14 cellular contexts compared by ENCODE assay signal in genomic region chr4:139659735-139660424, GRCh38.
"Had no signal": no experiment of that assay in that cellular context is flagged by ENCODE, and none has a peak within 500 bp of the region (broad histone marks: within the 10 kb centered on the region; RNA-seq: fewer than 3 reads in every experiment).

No MANE protein-coding gene starts in this region.

- FAIRE-seq: pancreas had no signal

- H3K4me3 Mint-ChIP-seq: neural crest cell, T-cell had no signal

- H3K27ac ChIP-seq: ascending aorta, pancreas, thoracic aorta had no signal

- H3K4me3 ChIP-seq: ascending aorta, heart right ventricle, pancreas, stomach, thoracic aorta had no signal

- H3K9me3 Mint-ChIP-seq: neural crest cell, T-cell had no signal

- H3K27me3 ChIP-seq: ascending aorta, heart right ventricle, pancreas, stomach had no signal

- H3K9me3 ChIP-seq: ascending aorta, heart right ventricle, pancreas, stomach, thoracic aorta had no signal

- DNase-seq: activated CD4-positive, alpha-beta T cell treated with anti-CD3 and anti-CD28 coated beads for 4 hours; activated gamma-delta T cell treated with Interleukin-2 at 50 U/mL for 16 hours; activated T-cell treated with anti-CD3 and anti-CD28 coated beads, Interleukin-2, amount 50 U/mL, for 1 hour; foreskin melanocyte; heart right ventricle; islet precursor cell; mesenchymal stem cell; pancreas; stomach; T-cell; T1000 had no signal

- H3K36me3 Mint-ChIP-seq: T-cell had no signal

- H3K36me3 ChIP-seq: ascending aorta, heart right ventricle, pancreas, stomach, thoracic aorta had no signal

- ATAC-seq: pancreas, T-cell had no signal
